ENCODE assay signal across 19 cellular contexts in the genomic region with DNA sequence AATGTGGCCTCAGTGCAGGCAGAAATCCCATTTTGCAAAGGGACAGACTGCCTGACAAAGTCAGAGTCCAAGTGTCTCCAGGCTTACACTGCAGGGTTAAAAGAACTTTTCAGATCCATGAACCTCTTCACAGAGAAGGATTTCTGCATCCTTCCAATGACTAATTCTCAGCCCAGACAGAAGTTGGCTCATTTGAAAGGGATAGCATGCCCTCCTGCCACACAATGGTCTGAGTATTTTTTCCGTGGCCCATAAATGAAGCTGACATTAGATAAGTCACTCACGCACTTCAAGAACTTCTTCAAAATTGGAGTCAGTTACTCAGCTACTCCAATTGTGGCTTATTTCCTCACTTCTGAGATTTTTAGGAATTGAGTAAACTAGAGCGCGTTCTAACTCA.
DNase-seq lines count a peak whose midpoint lies in the region; ATAC-seq and TF ChIP-seq lines count a peak whose summit lies in the region.
"Had no signal": no experiment of that assay in that cellular context is flagged by ENCODE, and none has a peak within 500 bp of the region (broad histone marks: within the 10 kb centered on the region; RNA-seq: fewer than 3 reads in every experiment).

No MANE protein-coding gene starts in this region.

- H3K27me3 ChIP-seq in SK-N-SH (ENCODE audit: insufficient read depth) = no peaks in the 10 kb centered on the region; the same call in 1 of the 2 replicates
- H3K27me3 ChIP-seq: BLaER1 had no signal

- H3K4me1 ChIP-seq in SK-N-SH (ENCODE audit: control insufficient read depth in 1 of 2, insufficient read depth in 2 of 2, low read depth in 1 of 2, low read length in 1 of 2) = peaks cover 8 to 43% of the 10 kb centered on the region in 2 experiments; a peak in 3 of 4 replicates

- TF ChIP-seq EP300 in SK-N-SH (IDR thresholded peaks at IDR 0.05; ENCODE audit: borderline replicate concordance in 1 of 2, low read depth in 1 of 2, low read length in 1 of 2) = no peak

- intact Hi-C loops in Right ventricle myocardium superior (cut with DNase I) = no loop called here

- H3K9ac ChIP-seq in SK-N-SH = no peak overlapping the region
- H3K9ac ChIP-seq: BLaER1 had no signal

- H4K20me1 ChIP-seq in SK-N-SH (ENCODE audit: insufficient read depth) = 0 out of 2 replicates have a peak, but pooled peaks cover 7% of the 10 kb centered on the region
- H4K20me1 ChIP-seq: BLaER1 had no signal

- POLR2A ChIA-PET in SK-N-SH (lab: Yijun Ruan, JAX) = no interaction called here

- no peaks in the 10 kb centered on the region for H3K9me2 ChIP-seq in SK-N-SH

- in situ Hi-C loops in astrocyte of the spinal cord (cut with HindIII; ENCODE audit: low sequenced_read_pairs) = no loop called here

- WGBS in SK-N-SH (ENCODE audit: low lambda C conversion rate) = 79% methylated on average over 4 of the region's 4 CpGs

- TF ChIP-seq CTCF in SK-N-SH (IDR thresholded peaks at IDR 0.05) (no peak), astrocyte of the spinal cord (IDR thresholded peaks at IDR 0.05; ENCODE audit: low read depth, low read length) (no peak), fibroblast of pulmonary artery (IDR thresholded peaks at IDR 0.05; ENCODE audit: low read length, missing control alignments) (no peak)

- no peak overlapping the region for H2AFZ ChIP-seq in SK-N-SH (ENCODE audit: low read depth)

- H3K4me3 ChIP-seq in SK-N-SH (ENCODE audit: low read depth in 2 of 2, low read length in 1 of 2) (no peak overlapping the region), astrocyte of the spinal cord (ENCODE audit: low read depth, low read length) (no peak overlapping the region), fibroblast of pulmonary artery (replicated peaks; ENCODE audit: low read depth, low read length) (no peak overlapping the region)
- H3K4me3 ChIP-seq: BLaER1, K562 had no signal

- TF ChIP-seq RAD21 in SK-N-SH (IDR thresholded peaks at IDR 0.05; ENCODE audit: low read length) = no peak

- H3K36me3 ChIP-seq in SK-N-SH (replicated peaks in 1 of 2; ENCODE audit: control insufficient read depth in 1 of 2, insufficient read depth in 2 of 2, low read length in 1 of 2) = no peaks in the 10 kb centered on the region
- H3K36me3 ChIP-seq: BLaER1 had no signal

- ATAC-seq in SK-N-SH treated with all-trans-retinoic acid at 6 μM for 48 hours = no peak; the same call in 2 of the 3 replicates
- ATAC-seq in HG02981 (IDR thresholded peaks at IDR 0.05; ENCODE audit: unreplicated experiment) = no peak
- no peak for ATAC-seq in Right ventricle myocardium superior (ENCODE audit: poor library complexity)
- ATAC-seq: K562 had no signal

- CTCF ChIA-PET in SK-N-SH (lab: Yijun Ruan, JAX) = interaction anchor here (1.3 to 1.9 kb wide), 2 partner anchors 8 to 11 kb away, joined by 4 to 6 read pairs; no protein-coding TSS in a partner anchor

- H3K4me2 ChIP-seq in SK-N-SH = 0 out of 2 replicates have a peak overlapping the region, but pooled peaks have one; percentile 13
- H3K4me2 ChIP-seq: BLaER1 had no signal

- no peaks in the 10 kb centered on the region for H3K9me3 ChIP-seq in SK-N-SH

- peaks cover 8% of the 10 kb centered on the region for H3F3A ChIP-seq in SK-N-SH (replicated peaks; ENCODE audit: insufficient read depth)

- H3K27ac ChIP-seq in SK-N-SH (ENCODE audit: low read depth in 2 of 2, low read length in 1 of 2) = no peak overlapping the region
- H3K27ac ChIP-seq: 22Rv1, BLaER1 had no signal

- no peaks in the 10 kb centered on the region for H3K79me2 ChIP-seq in SK-N-SH (ENCODE audit: insufficient read depth)

- no peak for DNase-seq in SK-N-SH
- peak; percentile 52 for DNase-seq in astrocyte of the spinal cord (ENCODE audit: low read depth, low spot score)
- DNase-seq in fibroblast of pulmonary artery (ENCODE audit: low read depth) = peak; percentile 47
- DNase-seq in UCSD-AML1 (lab: John Stamatoyannopoulos, UW; ENCODE audit: unreplicated experiment) = no peak
- no peak for DNase-seq in anterior cingulate cortex (lab: John Stamatoyannopoulos, UW)
- DNase-seq in Right ventricle myocardium superior = no peak
- DNase-seq: CD4-positive, alpha-beta memory T cell; DMS153; NCI-H187; NCI-H2227 treated with DMSO at 0.1 percent for 48 hours; NCI-H524; NCI-H82; RPMI8226; SIG-M5 had no signal

TF ChIP-seq in SK-N-SH, 30 proteins besides CTCF, POLR2A, EP300 and RAD21:
- TF ChIP-seq RXRA (IDR thresholded peaks at IDR 0.05; ENCODE audit: borderline replicate concordance, low read depth) (no peak), MXI1 (IDR thresholded peaks at IDR 0.05; ENCODE audit: low read depth, low read length) (no peak), TEAD4 (IDR thresholded peaks at IDR 0.05; ENCODE audit: borderline replicate concordance, insufficient read depth) (no peak), RFX5 (IDR thresholded peaks at IDR 0.05; ENCODE audit: low read length) (no peak), TAF1 (IDR thresholded peaks at IDR 0.05; ENCODE audit: borderline replicate concordance, low read depth, low read length) (no peak), SMC3 (IDR thresholded peaks at IDR 0.05; ENCODE audit: low read depth, low read length) (no peak), TCF12 (IDR thresholded peaks at IDR 0.05) (no peak), GABPA (IDR thresholded peaks at IDR 0.05; ENCODE audit: low read depth) (no peak)
- TF ChIP-seq, protein P1, sequence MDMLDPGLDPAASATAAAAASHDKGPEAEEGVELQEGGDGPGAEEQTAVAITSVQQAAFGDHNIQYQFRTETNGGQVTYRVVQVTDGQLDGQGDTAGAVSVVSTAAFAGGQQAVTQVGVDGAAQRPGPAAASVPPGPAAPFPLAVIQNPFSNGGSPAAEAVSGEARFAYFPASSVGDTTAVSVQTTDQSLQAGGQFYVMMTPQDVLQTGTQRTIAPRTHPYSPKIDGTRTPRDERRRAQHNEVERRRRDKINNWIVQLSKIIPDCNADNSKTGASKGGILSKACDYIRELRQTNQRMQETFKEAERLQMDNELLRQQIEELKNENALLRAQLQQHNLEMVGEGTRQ (IDR thresholded peaks at IDR 0.05; ENCODE audit: borderline replicate concordance, low read depth, low read length) = no peak
- TF ChIP-seq, protein P2, sequence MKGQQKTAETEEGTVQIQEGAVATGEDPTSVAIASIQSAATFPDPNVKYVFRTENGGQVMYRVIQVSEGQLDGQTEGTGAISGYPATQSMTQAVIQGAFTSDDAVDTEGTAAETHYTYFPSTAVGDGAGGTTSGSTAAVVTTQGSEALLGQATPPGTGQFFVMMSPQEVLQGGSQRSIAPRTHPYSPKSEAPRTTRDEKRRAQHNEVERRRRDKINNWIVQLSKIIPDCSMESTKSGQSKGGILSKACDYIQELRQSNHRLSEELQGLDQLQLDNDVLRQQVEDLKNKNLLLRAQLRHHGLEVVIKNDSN (IDR thresholded peaks at IDR 0.05; ENCODE audit: borderline replicate concordance, low read depth) = no peak
- TF ChIP-seq, protein P3, sequence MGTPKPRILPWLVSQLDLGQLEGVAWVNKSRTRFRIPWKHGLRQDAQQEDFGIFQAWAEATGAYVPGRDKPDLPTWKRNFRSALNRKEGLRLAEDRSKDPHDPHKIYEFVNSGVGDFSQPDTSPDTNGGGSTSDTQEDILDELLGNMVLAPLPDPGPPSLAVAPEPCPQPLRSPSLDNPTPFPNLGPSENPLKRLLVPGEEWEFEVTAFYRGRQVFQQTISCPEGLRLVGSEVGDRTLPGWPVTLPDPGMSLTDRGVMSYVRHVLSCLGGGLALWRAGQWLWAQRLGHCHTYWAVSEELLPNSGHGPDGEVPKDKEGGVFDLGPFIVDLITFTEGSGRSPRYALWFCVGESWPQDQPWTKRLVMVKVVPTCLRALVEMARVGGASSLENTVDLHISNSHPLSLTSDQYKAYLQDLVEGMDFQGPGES (IDR thresholded peaks at IDR 0.05; ENCODE audit: low read depth, low read length) = no peak

TF ChIP-seq in SK-N-SH treated with all-trans-retinoic acid at 6 μM for 48 hours, 23 proteins besides CTCF, POLR2A, EP300 and RAD21 (continues in another document):
- TF ChIP-seq, protein P4, sequence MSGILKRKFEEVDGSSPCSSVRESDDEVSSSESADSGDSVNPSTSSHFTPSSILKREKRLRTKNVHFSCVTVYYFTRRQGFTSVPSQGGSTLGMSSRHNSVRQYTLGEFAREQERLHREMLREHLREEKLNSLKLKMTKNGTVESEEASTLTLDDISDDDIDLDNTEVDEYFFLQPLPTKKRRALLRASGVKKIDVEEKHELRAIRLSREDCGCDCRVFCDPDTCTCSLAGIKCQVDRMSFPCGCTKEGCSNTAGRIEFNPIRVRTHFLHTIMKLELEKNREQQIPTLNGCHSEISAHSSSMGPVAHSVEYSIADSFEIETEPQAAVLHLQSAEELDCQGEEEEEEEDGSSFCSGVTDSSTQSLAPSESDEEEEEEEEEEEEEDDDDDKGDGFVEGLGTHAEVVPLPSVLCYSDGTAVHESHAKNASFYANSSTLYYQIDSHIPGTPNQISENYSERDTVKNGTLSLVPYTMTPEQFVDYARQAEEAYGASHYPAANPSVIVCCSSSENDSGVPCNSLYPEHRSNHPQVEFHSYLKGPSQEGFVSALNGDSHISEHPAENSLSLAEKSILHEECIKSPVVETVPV (CRISPR knock-in tag; IDR thresholded peaks at IDR 0.05) = no peak
- TF ChIP-seq, protein P5, sequence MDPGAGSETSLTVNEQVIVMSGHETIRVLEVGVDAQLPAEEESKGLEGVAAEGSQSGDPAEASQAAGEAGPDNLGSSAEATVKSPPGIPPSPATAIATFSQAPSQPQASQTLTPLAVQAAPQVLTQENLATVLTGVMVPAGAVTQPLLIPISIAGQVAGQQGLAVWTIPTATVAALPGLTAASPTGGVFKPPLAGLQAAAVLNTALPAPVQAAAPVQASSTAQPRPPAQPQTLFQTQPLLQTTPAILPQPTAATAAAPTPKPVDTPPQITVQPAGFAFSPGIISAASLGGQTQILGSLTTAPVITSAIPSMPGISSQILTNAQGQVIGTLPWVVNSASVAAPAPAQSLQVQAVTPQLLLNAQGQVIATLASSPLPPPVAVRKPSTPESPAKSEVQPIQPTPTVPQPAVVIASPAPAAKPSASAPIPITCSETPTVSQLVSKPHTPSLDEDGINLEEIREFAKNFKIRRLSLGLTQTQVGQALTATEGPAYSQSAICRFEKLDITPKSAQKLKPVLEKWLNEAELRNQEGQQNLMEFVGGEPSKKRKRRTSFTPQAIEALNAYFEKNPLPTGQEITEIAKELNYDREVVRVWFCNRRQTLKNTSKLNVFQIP (CRISPR knock-in tag; IDR thresholded peaks at IDR 0.05; ENCODE audit: borderline replicate concordance, low read depth) = no peak
- TF ChIP-seq, protein P6, sequence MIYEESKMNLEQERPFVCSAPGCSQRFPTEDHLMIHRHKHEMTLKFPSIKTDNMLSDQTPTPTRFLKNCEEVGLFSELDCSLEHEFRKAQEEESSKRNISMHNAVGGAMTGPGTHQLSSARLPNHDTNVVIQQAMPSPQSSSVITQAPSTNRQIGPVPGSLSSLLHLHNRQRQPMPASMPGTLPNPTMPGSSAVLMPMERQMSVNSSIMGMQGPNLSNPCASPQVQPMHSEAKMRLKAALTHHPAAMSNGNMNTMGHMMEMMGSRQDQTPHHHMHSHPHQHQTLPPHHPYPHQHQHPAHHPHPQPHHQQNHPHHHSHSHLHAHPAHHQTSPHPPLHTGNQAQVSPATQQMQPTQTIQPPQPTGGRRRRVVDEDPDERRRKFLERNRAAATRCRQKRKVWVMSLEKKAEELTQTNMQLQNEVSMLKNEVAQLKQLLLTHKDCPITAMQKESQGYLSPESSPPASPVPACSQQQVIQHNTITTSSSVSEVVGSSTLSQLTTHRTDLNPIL (CRISPR knock-in tag; IDR thresholded peaks at IDR 0.05; ENCODE audit: low read depth) = no peak
- no peak for TF ChIP-seq ZNF565 (CRISPR knock-in tag; conservative IDR thresholded peaks at IDR 0.05; ENCODE audit: low read depth)

Comparison
In these comparisons a context has a peak if more than half of its experiments do, and no peak if none do; other contexts are left out.
1. DNase-seq: peak in astrocyte of the spinal cord (single experiment) and fibroblast of pulmonary artery (single experiment); none in SK-N-SH (single experiment), UCSD-AML1 (single experiment), anterior cingulate cortex (0 of 58) and Right ventricle myocardium superior (single experiment).